Comparison of ENCODE assay signal across 15 cellular contexts in genomic region chr16:88691129-88691813, GRCh38. TPM values are rescaled to one million over a fixed set of nuclear protein-coding genes. Genes with fewer than 3 reads are reported as not detected.
DNase-seq lines count a peak whose midpoint lies in the region; ATAC-seq lines count a peak whose summit lies in the region.
"Had no signal": no experiment of that assay in that cellular context is flagged by ENCODE, and none has a peak within 500 bp of the region (broad histone marks: within the 10 kb centered on the region; RNA-seq: fewer than 3 reads in every experiment).

No MANE protein-coding gene starts in this region.

- no peaks in the 10 kb centered on the region for H3K9me3 ChIP-seq in BLaER1 treated with 17β-estradiol and CSF1 and Interleukin-3, amounts not matched to agents 10 nM and 100 nM (replicated peaks in 1 of 11)
- no peaks in the 10 kb centered on the region for H3K9me3 ChIP-seq in CD4-positive, alpha-beta memory T cell (ENCODE audit: control insufficient read depth in 1 of 2, low read length in 2 of 2)
- H3K9me3 ChIP-seq: thyroid gland had no signal

- ATAC-seq in activated naive CD8-positive, alpha-beta T cell treated with anti-CD3 and anti-CD28 coated beads, Interleukin-2, amount 50 U/mL, for 24 hours: no peak
- no peak for ATAC-seq in natural killer cell treated with Interleukin-12 subunit alpha and Interleukin-12 subunit beta and Interleukin-15 and Interleukin-18, amount 100 ng/mL, for 72 hours

- peaks cover 0 to 22% (median 0%) of the 10 kb centered on the region in 11 experiments; a peak in 8 of 22 replicates for H4K20me1 ChIP-seq in BLaER1 treated with 17β-estradiol and CSF1 and Interleukin-3, amounts not matched to agents 10 nM and 100 nM

- H3K27me3 Mint-ChIP-seq in CD4-positive, alpha-beta memory T cell: no peaks in the 10 kb centered on the region
- no peaks in the 10 kb centered on the region for H3K27me3 Mint-ChIP-seq in activated naive CD8-positive, alpha-beta T cell treated with anti-CD3 and anti-CD28 coated beads, Interleukin-2, amount 50 U/mL, for 24 hours
- no peaks in the 10 kb centered on the region for H3K27me3 Mint-ChIP-seq in natural killer cell treated with Interleukin-12 subunit alpha and Interleukin-12 subunit beta and Interleukin-15 and Interleukin-18, amount 100 ng/mL, for 72 hours

- peaks cover 0 to 19% (median 6%) of the 10 kb centered on the region in 11 experiments; a peak in 14 of 22 replicates for H3K36me3 ChIP-seq in BLaER1 treated with 17β-estradiol and CSF1 and Interleukin-3, amounts not matched to agents 10 nM and 100 nM
- peaks cover 9% of the 10 kb centered on the region for H3K36me3 ChIP-seq in CD4-positive, alpha-beta memory T cell (ENCODE audit: insufficient read depth, low read length)
- H3K36me3 ChIP-seq: thyroid gland had no signal

- intact Hi-C loops in CD4-positive, alpha-beta memory T cell (cut with micrococcal nuclease): no loop called here

- peak overlapping the region; percentile 21 to 87 (median 71) for H3K4me3 Mint-ChIP-seq in CD4-positive, alpha-beta memory T cell
- no peak overlapping the region for H3K4me3 Mint-ChIP-seq in activated naive CD8-positive, alpha-beta T cell treated with anti-CD3 and anti-CD28 coated beads, Interleukin-2, amount 50 U/mL, for 24 hours
- peak overlapping the region; percentile 17 for H3K4me3 Mint-ChIP-seq in natural killer cell treated with Interleukin-12 subunit alpha and Interleukin-12 subunit beta and Interleukin-15 and Interleukin-18, amount 100 ng/mL, for 72 hours

- peaks cover 0 to 4% of the 10 kb centered on the region in 2 donors for H3K36me3 Mint-ChIP-seq in CD4-positive, alpha-beta memory T cell
- no peaks in the 10 kb centered on the region for H3K36me3 Mint-ChIP-seq in activated naive CD8-positive, alpha-beta T cell treated with anti-CD3 and anti-CD28 coated beads, Interleukin-2, amount 50 U/mL, for 24 hours (ENCODE audit: low read depth)
- no peaks in the 10 kb centered on the region for H3K36me3 Mint-ChIP-seq in natural killer cell treated with Interleukin-12 subunit alpha and Interleukin-12 subunit beta and Interleukin-15 and Interleukin-18, amount 100 ng/mL, for 72 hours

- peaks cover 21 to 67% (median 45%) of the 10 kb centered on the region in 4 donors for H3K4me1 Mint-ChIP-seq in CD4-positive, alpha-beta memory T cell
- H3K4me1 Mint-ChIP-seq in activated naive CD8-positive, alpha-beta T cell treated with anti-CD3 and anti-CD28 coated beads, Interleukin-2, amount 50 U/mL, for 24 hours: peaks cover 28% of the 10 kb centered on the region
- peaks cover 4 to 17% of the 10 kb centered on the region in 2 donors for H3K4me1 Mint-ChIP-seq in natural killer cell treated with Interleukin-12 subunit alpha and Interleukin-12 subunit beta and Interleukin-15 and Interleukin-18, amount 100 ng/mL, for 72 hours (ENCODE audit: low read depth in 2 of 2)

- H3K4me2 ChIP-seq in BLaER1 treated with 17β-estradiol and CSF1 and Interleukin-3, amounts not matched to agents 10 nM and 100 nM: peak overlapping the region; percentile 77 to 100 (median 90)

- no peaks in the 10 kb centered on the region for H3K9me3 Mint-ChIP-seq in CD4-positive, alpha-beta memory T cell
- H3K9me3 Mint-ChIP-seq in activated naive CD8-positive, alpha-beta T cell treated with anti-CD3 and anti-CD28 coated beads, Interleukin-2, amount 50 U/mL, for 24 hours: no peaks in the 10 kb centered on the region
- no peaks in the 10 kb centered on the region for H3K9me3 Mint-ChIP-seq in natural killer cell treated with Interleukin-12 subunit alpha and Interleukin-12 subunit beta and Interleukin-15 and Interleukin-18, amount 100 ng/mL, for 72 hours

- peaks cover 29 to 72% (median 51%) of the 10 kb centered on the region in 10 experiments for H3K4me1 ChIP-seq in BLaER1 treated with 17β-estradiol and CSF1 and Interleukin-3, amounts not matched to agents 10 nM and 100 nM
- peaks cover 75% of the 10 kb centered on the region for H3K4me1 ChIP-seq in CD4-positive, alpha-beta memory T cell (ENCODE audit: insufficient read depth, low read length)

- H3K9ac ChIP-seq in BLaER1 treated with 17β-estradiol and CSF1 and Interleukin-3, amounts not matched to agents 10 nM and 100 nM: peak overlapping the region in 1 of 11 experiments; percentile 26; a peak in 1 of 22 replicates

- POLR2A ChIA-PET in CD4-positive, alpha-beta memory T cell (lab: Charles Lee; ENCODE audit: partially characterized antibody): interaction anchor here (10.2 kb wide), 1 partner anchor 13 kb away, joined by 249 read pairs; the partner anchor contains the start of genes CTU2 and RNF166

- CTCF ChIA-PET in CD4-positive, alpha-beta memory T cell (lab: Charles Lee; ENCODE audit: partially characterized antibody): interaction anchor here (1.7 kb wide), 1 partner anchor 71 kb away, joined by 4 read pairs; no protein-coding TSS in a partner anchor

- no peak for DNase-seq in CD4-positive, alpha-beta memory T cell
- DNase-seq in activated naive CD8-positive, alpha-beta T cell treated with anti-CD3 and anti-CD28 coated beads, Interleukin-2, amount 50 U/mL, for 24 hours: no peak
- DNase-seq in natural killer cell treated with Interleukin-12 subunit alpha and Interleukin-12 subunit beta and Interleukin-15 and Interleukin-18, amount 100 ng/mL, for 72 hours (ENCODE audit: low spot score): no peak
- DNase-seq in SKM-1 (lab: John Stamatoyannopoulos, UW; ENCODE audit: unreplicated experiment) (no peak), NOMO-1 treated with dmso at 0.1 percent for 144 hours (lab: John Stamatoyannopoulos, UW; ENCODE audit: unreplicated experiment) (no peak)
- DNase-seq in stimulated activated CD4-positive, alpha-beta T cell treated with anti-CD3 and anti-CD28 coated beads, Interleukin-2, amount 100 ng/mL, for 24 hours: no peak
- DNase-seq: activated gamma-delta T cell, glutamatergic neuron, NCI-H2029 treated with DMSO at 0.1 percent for 48 hours, NCI-H510A, occipital lobe, thyroid gland had no signal

- peak overlapping the region; percentile 40 to 94 (median 90) for H3K27ac Mint-ChIP-seq in CD4-positive, alpha-beta memory T cell
- H3K27ac Mint-ChIP-seq in activated naive CD8-positive, alpha-beta T cell treated with anti-CD3 and anti-CD28 coated beads, Interleukin-2, amount 50 U/mL, for 24 hours: peak overlapping the region; percentile 63
- H3K27ac Mint-ChIP-seq in natural killer cell treated with Interleukin-12 subunit alpha and Interleukin-12 subunit beta and Interleukin-15 and Interleukin-18, amount 100 ng/mL, for 72 hours: no peak overlapping the region

- no peak overlapping the region for H3K4me3 ChIP-seq in BLaER1 treated with 17β-estradiol and CSF1 and Interleukin-3, amounts not matched to agents 10 nM and 100 nM
- peak overlapping the region; percentile 32 to 39 for H3K4me3 ChIP-seq in CD4-positive, alpha-beta memory T cell (ENCODE audit: low read length in 2 of 2)
- H3K4me3 ChIP-seq: thyroid gland had no signal

- no peaks in the 10 kb centered on the region for H3K27me3 ChIP-seq in BLaER1 treated with 17β-estradiol and CSF1 and Interleukin-3, amounts not matched to agents 10 nM and 100 nM
- no peaks in the 10 kb centered on the region for H3K27me3 ChIP-seq in CD4-positive, alpha-beta memory T cell (ENCODE audit: insufficient read depth, low read length)
- H3K27me3 ChIP-seq: thyroid gland had no signal

- H3K27ac ChIP-seq in BLaER1 treated with 17β-estradiol and CSF1 and Interleukin-3, amounts not matched to agents 10 nM and 100 nM: no peak overlapping the region
- peak overlapping the region; percentile 36 for H3K27ac ChIP-seq in CD4-positive, alpha-beta memory T cell (ENCODE audit: low read depth, low read length)
- H3K27ac ChIP-seq: RWPE1, thyroid gland had no signal

RNA-seq across cellular contexts. Expression of gene SNAI3, which starts 5.0 kb away (rescaled TPM):
- 10 to 100 TPM; 14.0 to 15.7 TPM for total RNA-seq in CD4-positive, alpha-beta memory T cell
- polyA plus RNA-seq in CD4-positive, alpha-beta memory T cell: 10 to 100 TPM; 11.6 to 22.9 TPM
- 1 to 10 TPM in 1 of 2 donors, under 1 TPM in 1; 0.42 to 1.2 TPM for total RNA-seq in natural killer cell treated with Interleukin-12 subunit alpha and Interleukin-12 subunit beta and Interleukin-15 and Interleukin-18, amount 100 ng/mL, for 72 hours

RNA-seq across cellular contexts. Expression of gene RNF166, which starts 14.9 kb away (rescaled TPM):
- total RNA-seq in CD4-positive, alpha-beta memory T cell: 100 to 1,000 TPM; 129 to 137 TPM
- polyA plus RNA-seq in CD4-positive, alpha-beta memory T cell: 10 to 100 TPM; 90.5 to 92.9 TPM
- total RNA-seq in natural killer cell treated with Interleukin-12 subunit alpha and Interleukin-12 subunit beta and Interleukin-15 and Interleukin-18, amount 100 ng/mL, for 72 hours: 10 to 100 TPM; 29.1 to 49.4 TPM

RNA-seq across cellular contexts. Expression of gene CTU2, which starts 15.0 kb away (rescaled TPM):
- total RNA-seq in CD4-positive, alpha-beta memory T cell: 10 to 100 TPM; 20.4 to 21.1 TPM
- polyA plus RNA-seq in CD4-positive, alpha-beta memory T cell: 10 to 100 TPM; 11.5 to 13.6 TPM
- total RNA-seq in natural killer cell treated with Interleukin-12 subunit alpha and Interleukin-12 subunit beta and Interleukin-15 and Interleukin-18, amount 100 ng/mL, for 72 hours: 10 to 100 TPM; 39.0 to 80.4 TPM

RNA-seq across cellular contexts. Expression of gene MVD, which starts 28.4 kb away (rescaled TPM):
- 10 to 100 TPM; 49.2 to 57.0 TPM for total RNA-seq in CD4-positive, alpha-beta memory T cell
- polyA plus RNA-seq in CD4-positive, alpha-beta memory T cell: 10 to 100 TPM; 15.6 to 22.7 TPM
- total RNA-seq in natural killer cell treated with Interleukin-12 subunit alpha and Interleukin-12 subunit beta and Interleukin-15 and Interleukin-18, amount 100 ng/mL, for 72 hours: 100 to 1,000 TPM in 1 of 2 donors, 10 to 100 TPM in 1; 77.2 to 124 TPM

RNA-seq across cellular contexts. Expression of gene CYBA, which starts 40.4 kb away (rescaled TPM):
- total RNA-seq in CD4-positive, alpha-beta memory T cell: 100 to 1,000 TPM; 383 to 386 TPM
- 1,000 to 10,000 TPM in 1 of 2 donors, 100 to 1,000 TPM in 1; 689 to 1,286 TPM for polyA plus RNA-seq in CD4-positive, alpha-beta memory T cell
- 100 to 1,000 TPM; 268 to 386 TPM for total RNA-seq in natural killer cell treated with Interleukin-12 subunit alpha and Interleukin-12 subunit beta and Interleukin-15 and Interleukin-18, amount 100 ng/mL, for 72 hours
- total RNA-seq: H4 had no signal

Comparison
In these comparisons a context has a peak if more than half of its experiments do, and no peak if none do; other contexts are left out.
1. H3K4me3 ChIP-seq: peak in CD4-positive, alpha-beta memory T cell (2 of 2); none in BLaER1 treated with 17β-estradiol and CSF1 and Interleukin-3, amounts not matched to agents 10 nM and 100 nM (0 of 10).
2. H3K27ac Mint-ChIP-seq: peak in CD4-positive, alpha-beta memory T cell (7 of 7) and activated naive CD8-positive, alpha-beta T cell treated with anti-CD3 and anti-CD28 coated beads, Interleukin-2, amount 50 U/mL, for 24 hours (single experiment); none in natural killer cell treated with Interleukin-12 subunit alpha and Interleukin-12 subunit beta and Interleukin-15 and Interleukin-18, amount 100 ng/mL, for 72 hours (0 of 2).
3. RNA of gene SNAI3, which starts 5.0 kb away (total RNA-seq): 14.0 to 15.7 TPM in CD4-positive, alpha-beta memory T cell; 0.42 to 1.2 TPM in natural killer cell treated with Interleukin-12 subunit alpha and Interleukin-12 subunit beta and Interleukin-15 and Interleukin-18, amount 100 ng/mL, for 72 hours; every median in the first group is over 4 times any median in the second.